10 cellular contexts compared by ENCODE assay signal in genomic region chr2:5696351-5696740, GRCh38. TPM values are rescaled to one million over a fixed set of nuclear protein-coding genes. Genes with fewer than 3 reads are reported as not detected.
DNase-seq lines count a peak whose midpoint lies in the region; ATAC-seq and TF ChIP-seq lines count a peak whose summit lies in the region.
"Had no signal": no experiment of that assay in that cellular context is flagged by ENCODE, and none has a peak within 500 bp of the region (broad histone marks: within the 10 kb centered on the region; RNA-seq: fewer than 3 reads in every experiment).

No MANE protein-coding gene starts in this region.

- intact Hi-C loops in Right ventricle myocardium superior (cut with DNase I): no loop called here
- intact Hi-C loops in gastrocnemius medialis (cut with DNase I; ENCODE audit: low total_unique reads): no loop called here

- peaks cover 80 to 89% (median 84%) of the 10 kb centered on the region in 3 donors for H3K27me3 ChIP-seq in gastrocnemius medialis

- ATAC-seq in GM18519 (IDR thresholded peaks at IDR 0.05; ENCODE audit: low FRiP score, unreplicated experiment) (peak; percentile 19), Right ventricle myocardium superior (ENCODE audit: poor library complexity) (peak; percentile 67), gastrocnemius medialis (no peak)
- no peak for ATAC-seq in activated CD4-positive, CD25-positive, alpha-beta regulatory T cell treated with anti-CD3 and anti-CD28 coated beads, Interleukin-2, amount 50 U/mL, for 24 hours
- ATAC-seq in effector memory CD8-positive, alpha-beta T cell (replicated peaks): no peak

- H3K9me3 Mint-ChIP-seq in T-helper 2 cell treated with Interferon-gamma antibody and Interleukin-4, amounts not matched to agents 5 μg/mL and 100 μg/mL, for 36 hours: no peaks in the 10 kb centered on the region
- peaks cover 0 to 8% of the 10 kb centered on the region in 2 donors for H3K9me3 Mint-ChIP-seq in effector memory CD8-positive, alpha-beta T cell

- DNase-seq in NCI-H2227 (lab: John Stamatoyannopoulos, UW; ENCODE audit: unreplicated experiment): peak; percentile 59
- no peak for DNase-seq in Right ventricle myocardium superior
- DNase-seq in gastrocnemius medialis: no peak
- no peak for DNase-seq in T-helper 2 cell treated with Interferon-gamma antibody and Interleukin-4, amounts not matched to agents 5 μg/mL and 100 μg/mL, for 36 hours (ENCODE audit: low spot score)
- no peak for DNase-seq in activated CD4-positive, alpha-beta T cell treated with anti-CD3 and anti-CD28 coated beads, Interleukin-2, amount 50 U/mL, for 1 hour
- no peak for DNase-seq in effector memory CD8-positive, alpha-beta T cell
- DNase-seq: NCI-H226 had no signal

- H3K4me3 Mint-ChIP-seq in T-helper 2 cell treated with Interferon-gamma antibody and Interleukin-4, amounts not matched to agents 5 μg/mL and 100 μg/mL, for 36 hours: no peak overlapping the region
- H3K4me3 Mint-ChIP-seq in effector memory CD8-positive, alpha-beta T cell: peak overlapping the region in 1 of 2 donors; percentile 35

- H3K27ac Mint-ChIP-seq in T-helper 2 cell treated with Interferon-gamma antibody and Interleukin-4, amounts not matched to agents 5 μg/mL and 100 μg/mL, for 36 hours: no peak overlapping the region
- H3K27ac Mint-ChIP-seq in effector memory CD8-positive, alpha-beta T cell: no peak overlapping the region

- TF ChIP-seq POLR2A in gastrocnemius medialis (IDR thresholded peaks at IDR 0.05): no peak

- H3K36me3 ChIP-seq in gastrocnemius medialis: no peaks in the 10 kb centered on the region
- H3K36me3 ChIP-seq: neutrophil had no signal

- peaks cover 5% of the 10 kb centered on the region for H3K4me1 Mint-ChIP-seq in T-helper 2 cell treated with Interferon-gamma antibody and Interleukin-4, amounts not matched to agents 5 μg/mL and 100 μg/mL, for 36 hours (ENCODE audit: low read depth)
- peaks cover 0 to 3% of the 10 kb centered on the region in 2 donors for H3K4me1 Mint-ChIP-seq in effector memory CD8-positive, alpha-beta T cell (ENCODE audit: low read depth in 2 of 2)

- in situ Hi-C loops in gastrocnemius medialis (cut with MboI; ENCODE audit: low sequenced_read_pairs in 4 of 4): no loop called here

- no peak for TF ChIP-seq CTCF in gastrocnemius medialis (IDR thresholded peaks at IDR 0.05 in 4 of 5, conservative IDR thresholded peaks at IDR 0.05 in 1 of 5)

- H3K27me3 Mint-ChIP-seq in T-helper 2 cell treated with Interferon-gamma antibody and Interleukin-4, amounts not matched to agents 5 μg/mL and 100 μg/mL, for 36 hours (ENCODE audit: low read depth): peaks cover 55% of the 10 kb centered on the region
- H3K27me3 Mint-ChIP-seq in effector memory CD8-positive, alpha-beta T cell: peaks cover 24 to 52% of the 10 kb centered on the region in 2 donors

- H3K4me3 ChIP-seq in gastrocnemius medialis: peak overlapping the region; percentile 37 to 50 (median 42)

- no peak overlapping the region for H3K27ac ChIP-seq in gastrocnemius medialis
- H3K27ac ChIP-seq: neutrophil had no signal

- peaks cover 2% of the 10 kb centered on the region for H3K36me3 Mint-ChIP-seq in T-helper 2 cell treated with Interferon-gamma antibody and Interleukin-4, amounts not matched to agents 5 μg/mL and 100 μg/mL, for 36 hours (ENCODE audit: low read depth)
- no peaks in the 10 kb centered on the region for H3K36me3 Mint-ChIP-seq in effector memory CD8-positive, alpha-beta T cell (ENCODE audit: insufficient read depth)

- H3K9me3 ChIP-seq in gastrocnemius medialis: no peaks in the 10 kb centered on the region
- H3K9me3 ChIP-seq: neutrophil had no signal

- H3K4me1 ChIP-seq in gastrocnemius medialis: peaks cover 6 to 11% of the 10 kb centered on the region in 2 donors

RNA-seq across cellular contexts. Expression of gene SOX11, which starts 4.2 kb away (rescaled TPM):
- total RNA-seq in Right ventricle myocardium superior: 0.81 TPM
- total RNA-seq in gastrocnemius medialis: not detected

Comparison
In these comparisons a context has a peak if more than half of its experiments do, and no peak if none do; other contexts are left out.
1. ATAC-seq: peak in GM18519 (single experiment) and Right ventricle myocardium superior (single experiment); none in gastrocnemius medialis (0 of 2), activated CD4-positive, CD25-positive, alpha-beta regulatory T cell treated with anti-CD3 and anti-CD28 coated beads, Interleukin-2, amount 50 U/mL, for 24 hours (0 of 2) and effector memory CD8-positive, alpha-beta T cell (single experiment).